ENCODE assay signal across 7 cellular contexts in the genomic region with DNA sequence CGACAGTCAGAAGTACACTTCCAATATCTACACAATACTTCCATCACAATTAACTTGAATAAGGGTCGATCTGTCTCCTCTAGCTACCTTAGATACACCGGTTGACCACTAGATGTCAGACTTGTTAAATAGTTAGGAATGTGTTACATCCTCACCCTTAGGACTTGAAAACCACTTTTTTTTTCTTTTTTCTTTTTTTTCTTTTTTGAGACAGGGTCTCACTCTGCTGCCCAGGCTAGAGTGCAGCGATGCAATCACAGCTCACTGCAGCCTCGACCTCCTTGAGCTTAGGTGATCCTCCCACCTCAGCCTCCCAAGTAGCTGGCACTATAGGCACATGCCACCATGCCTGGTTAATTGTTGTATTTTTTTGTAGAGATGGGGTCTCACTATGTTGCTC.
DNase-seq lines count a peak whose midpoint lies in the region; ATAC-seq, FAIRE-seq and TF ChIP-seq lines count a peak whose summit lies in the region.

No MANE protein-coding gene starts in this region.

- H3K4me2 ChIP-seq in IMR-90 (ENCODE audit: low read depth, low read length): no peak overlapping the region
- H3K4me2 ChIP-seq in OCI-LY7 (ENCODE audit: low read length): no peak overlapping the region
- no peak overlapping the region for H3K4me2 ChIP-seq in H1 (ENCODE audit: insufficient read depth in 1 of 2, low read depth in 2 of 2, low read length in 2 of 2)

- no peak overlapping the region for H3K23ac ChIP-seq in IMR-90 (ENCODE audit: low read depth, low read length)
- no peak overlapping the region for H3K23ac ChIP-seq in H1 (ENCODE audit: insufficient read length)

- no peaks in the 10 kb centered on the region for H3K9me1 ChIP-seq in IMR-90 (ENCODE audit: insufficient read depth, low read length)

- H2BK12ac ChIP-seq in H1 (ENCODE audit: low read depth, low read length): no peak overlapping the region

- peak; percentile 63 for TF ChIP-seq CTCF in GM12864 (IDR thresholded peaks at IDR 0.05; ENCODE audit: low read depth, low read length, missing control alignments)
- peak; percentile 83 for TF ChIP-seq CTCF in IMR-90 (conservative IDR thresholded peaks at IDR 0.05; ENCODE audit: low read depth, low read length)
- TF ChIP-seq CTCF in OCI-LY7 (conservative IDR thresholded peaks at IDR 0.05; ENCODE audit: low read length): peak; percentile 79
- peak in 2 of 3 experiments; percentile 35 to 74; a peak in 2 of 4 replicates for TF ChIP-seq CTCF in H1 (IDR thresholded peaks at IDR 0.05; ENCODE audit: control extremely low read depth in 1 of 3, insufficient read depth in 1 of 3, low read depth in 1 of 3, low read length in 3 of 3)
- peak; percentile 64 to 78 (median 68) for TF ChIP-seq CTCF in nephron (IDR thresholded peaks at IDR 0.05; ENCODE audit: unreplicated experiment in 3 of 3)

- H3K27ac Mint-ChIP-seq in nephron: no peak overlapping the region

- H3K36me3 Mint-ChIP-seq in nephron (ENCODE audit: low read depth): no peaks in the 10 kb centered on the region

- H3K27me3 ChIP-seq in IMR-90 (ENCODE audit: control insufficient read depth, insufficient read depth, low read length) (no peaks in the 10 kb centered on the region), H1 (replicated peaks in 1 of 4; ENCODE audit: control insufficient read depth in 3 of 4, extremely low read depth in 1 of 4, insufficient read depth in 3 of 4, low read length in 3 of 4) (no peaks in the 10 kb centered on the region)

- H3K9me2 ChIP-seq in OCI-LY7 (ENCODE audit: insufficient read depth, low read length): no peaks in the 10 kb centered on the region

- dilution Hi-C loops in IMR-90 (cut with HindIII; ENCODE audit: low sequenced_read_pairs, unreplicated experiment): no loop called here

- H3K4me3 ChIP-seq in GM12864 (ENCODE audit: low read depth, low read length): no peak overlapping the region
- no peak overlapping the region for H3K4me3 ChIP-seq in IMR-90 (ENCODE audit: insufficient read depth, low read depth, low read length)
- no peak overlapping the region for H3K4me3 ChIP-seq in OCI-LY7 (ENCODE audit: low read depth, low read length, poor library complexity, severe bottlenecking)
- no peak overlapping the region for H3K4me3 ChIP-seq in H1 (ENCODE audit: extremely low read depth in 1 of 4, insufficient read depth in 2 of 4, low read depth in 3 of 4, low read length in 4 of 4)

- peaks cover 3% of the 10 kb centered on the region for H3K27me3 Mint-ChIP-seq in nephron (ENCODE audit: low read depth)

- H3K79me1 ChIP-seq in IMR-90 (ENCODE audit: low read depth in 1 of 2, low read length in 2 of 2): no peaks in the 10 kb centered on the region
- H3K79me1 ChIP-seq in H1 (ENCODE audit: low read depth, low read length): no peaks in the 10 kb centered on the region

- TF ChIP-seq EP300 in H1 (IDR thresholded peaks at IDR 0.05; ENCODE audit: borderline replicate concordance in 1 of 2, low read depth in 2 of 2, low read length in 2 of 2): no peak

- TF ChIP-seq POLR2A in IMR-90 (IDR thresholded peaks at IDR 0.05; ENCODE audit: low read depth, low read length): no peak
- TF ChIP-seq POLR2A in H1 (IDR thresholded peaks at IDR 0.05; ENCODE audit: control extremely low read depth in 1 of 2, low read depth in 2 of 2, low read length in 2 of 2): no peak

- peak; percentile 77 for FAIRE-seq in H1 (lab: Jason Lieb, UNC)

- H3K4me1 Mint-ChIP-seq in nephron: peaks cover 8% of the 10 kb centered on the region

- H3K4me1 ChIP-seq in IMR-90 (ENCODE audit: control insufficient read depth, insufficient read depth, low read length): no peaks in the 10 kb centered on the region; the same call in 1 of the 2 replicates
- H3K4me1 ChIP-seq in OCI-LY7 (ENCODE audit: insufficient read depth, low read length, poor library complexity, severe bottlenecking): no peaks in the 10 kb centered on the region
- H3K4me1 ChIP-seq in H1 (replicated peaks in 1 of 4; ENCODE audit: control insufficient read depth in 3 of 4, insufficient read depth in 4 of 4, low read length in 3 of 4): no peaks in the 10 kb centered on the region

- no peaks in the 10 kb centered on the region for H3K36me3 ChIP-seq in IMR-90 (ENCODE audit: control insufficient read depth, insufficient read depth, low read length)
- H3K36me3 ChIP-seq in OCI-LY7 (ENCODE audit: insufficient read depth, low read length): no peaks in the 10 kb centered on the region
- H3K36me3 ChIP-seq in H1 (ENCODE audit: control insufficient read depth in 2 of 4, insufficient read depth in 4 of 4, low read length in 3 of 4): no peaks in the 10 kb centered on the region

- H3K27ac ChIP-seq in IMR-90 (ENCODE audit: insufficient read depth, low read length) (no peak overlapping the region), OCI-LY7 (ENCODE audit: low read depth, low read length, poor library complexity, severe bottlenecking) (no peak overlapping the region), H1 (ENCODE audit: low read depth, low read length) (no peak overlapping the region)

- H2BK5ac ChIP-seq in IMR-90 (ENCODE audit: low read depth, low read length, poor library complexity, severe bottlenecking) (no peak overlapping the region), H1 (ENCODE audit: low read depth, low read length) (no peak overlapping the region)

- H3K4me3 Mint-ChIP-seq in nephron: no peak overlapping the region

- H2BK15ac ChIP-seq in IMR-90 (ENCODE audit: low read depth, low read length): no peak overlapping the region
- peak overlapping the region; percentile 37; the same call in 1 of the 2 replicates for H2BK15ac ChIP-seq in H1 (ENCODE audit: low read length)

- H4K5ac ChIP-seq in IMR-90 (ENCODE audit: low read depth, low read length): no peak overlapping the region
- no peak overlapping the region for H4K5ac ChIP-seq in H1 (ENCODE audit: insufficient read length, low read depth, low read length)

- CTCF ChIA-PET in IMR-90 (lab: Yijun Ruan, JAX): interaction anchor here (0.6 to 3.2 kb wide), 13 partner anchors 100 to 713 kb away, joined by 3 to 16 read pairs (median 4); no protein-coding TSS in a partner anchor
- CTCF ChIA-PET in OCI-LY7 (lab: Charles Lee; ENCODE audit: unreplicated experiment): no interaction called here
- CTCF ChIA-PET in H1 (lab: Charles Lee; ENCODE audit: partially characterized antibody): interaction anchor here (0.6 to 3.5 kb wide), 35 partner anchors 8 to 1176 kb away, joined by 3 to 24 read pairs (median 3); no protein-coding TSS in a partner anchor

- H3K18ac ChIP-seq in IMR-90 (ENCODE audit: low read depth, low read length) (no peak overlapping the region), H1 (ENCODE audit: extremely low read depth, low read length) (no peak overlapping the region)

- H2BK120ac ChIP-seq in IMR-90 (ENCODE audit: low read depth, low read length): peak overlapping the region; percentile 68
- no peak overlapping the region for H2BK120ac ChIP-seq in H1 (replicated peaks; ENCODE audit: low read depth, low read length)

- H3K14ac ChIP-seq in IMR-90 (replicated peaks; ENCODE audit: low read depth, low read length): no peak overlapping the region
- no peak overlapping the region for H3K14ac ChIP-seq in H1 (ENCODE audit: insufficient read length)

- H3K9me3 Mint-ChIP-seq in nephron: no peaks in the 10 kb centered on the region

- intact Hi-C loops in IMR-90 (cut with micrococcal nuclease) (loop anchor here (1.0 to 5.0 kb wide), 5 partner anchors 120 to 770 kb away; no protein-coding TSS in a partner anchor), OCI-LY7 (cut with micrococcal nuclease; ENCODE audit: unreplicated experiment) (loop anchor here (5.0 to 10.0 kb wide), 2 partner anchors 212 to 755 kb away; no protein-coding TSS in a partner anchor)

- no peak overlapping the region for H3K9ac ChIP-seq in IMR-90 (ENCODE audit: low read depth, low read length)
- no peak overlapping the region for H3K9ac ChIP-seq in H1 (replicated peaks in 1 of 4; ENCODE audit: extremely low read depth in 1 of 4, low read depth in 3 of 4, low read length in 3 of 4)

- H2AK5ac ChIP-seq in IMR-90 (ENCODE audit: low read depth, low read length) (peak overlapping the region; percentile 54; the same call in 1 of the 2 replicates), H1 (ENCODE audit: low read depth, low read length) (no peak overlapping the region)

- peak; percentile 87 for TF ChIP-seq RAD21 in IMR-90 (IDR thresholded peaks at IDR 0.05; ENCODE audit: low read length)
- peak; percentile 79 to 83 for TF ChIP-seq RAD21 in H1 (IDR thresholded peaks at IDR 0.05 in 1 of 2, conservative IDR thresholded peaks at IDR 0.05 in 1 of 2; ENCODE audit: low read depth in 2 of 2, low read length in 2 of 2)

- H3K56ac ChIP-seq in IMR-90 (ENCODE audit: extremely low read depth, insufficient read depth, low read length) (no peak overlapping the region), H1 (replicated peaks; ENCODE audit: insufficient read length, low read depth, low read length) (no peak overlapping the region)

- peak overlapping the region; percentile 64; the same call in 1 of the 2 replicates for H2BK20ac ChIP-seq in IMR-90 (ENCODE audit: low read depth, low read length)
- no peak overlapping the region for H2BK20ac ChIP-seq in H1 (ENCODE audit: low read length)

- BruUV-seq in IMR-90 (replicated peaks; lab: Mats Ljungman, UMichigan) (no TSS peak), OCI-LY7 (replicated peaks; lab: Mats Ljungman, UMichigan) (no TSS peak)

- no peak overlapping the region for H2AK9ac ChIP-seq in IMR-90 (replicated peaks; ENCODE audit: low read depth, low read length, poor library complexity)

- peak overlapping the region; percentile 61; the same call in 1 of the 2 replicates for H3K4ac ChIP-seq in IMR-90 (ENCODE audit: low read depth, low read length)
- no peak overlapping the region for H3K4ac ChIP-seq in H1 (replicated peaks; ENCODE audit: insufficient read length, low read depth, low read length)

- no peaks in the 10 kb centered on the region for H3K23me2 ChIP-seq in H1 (ENCODE audit: low read depth, low read length)

- H4K91ac ChIP-seq in IMR-90 (ENCODE audit: insufficient read depth, low read depth, low read length) (peak overlapping the region; percentile 25; the same call in 1 of the 2 replicates), H1 (replicated peaks; ENCODE audit: insufficient read length, low read length) (no peak overlapping the region)

- no peaks in the 10 kb centered on the region for H4K20me1 ChIP-seq in IMR-90 (ENCODE audit: insufficient read depth, low read length)
- no peaks in the 10 kb centered on the region for H4K20me1 ChIP-seq in OCI-LY7 (ENCODE audit: insufficient read depth, low read length)
- no peaks in the 10 kb centered on the region for H4K20me1 ChIP-seq in H1 (replicated peaks in 1 of 2; ENCODE audit: control insufficient read depth in 1 of 2, insufficient read depth in 2 of 2, low read length in 2 of 2)

- POLR2A ChIA-PET in IMR-90 (lab: Charles Lee; ENCODE audit: unreplicated experiment) (no interaction called here), OCI-LY7 (lab: Charles Lee) (no interaction called here), H1 (lab: Charles Lee; ENCODE audit: partially characterized antibody) (no interaction called here)

- peak; percentile 5 for DNase-seq in GM12864 (ENCODE audit: low read depth)
- peak; percentile 79 for DNase-seq in IMR-90
- peak; percentile 60 for DNase-seq in OCI-LY7 (ENCODE audit: low spot score)
- no peak for DNase-seq in H1 (ENCODE audit: low read depth in 1 of 2, low spot score in 2 of 2)

- in situ Hi-C loops in IMR-90 (cut with MboI; ENCODE audit: low sequenced_read_pairs): loop anchor here (5.0 kb wide), 2 partner anchors 215 to 765 kb away; no protein-coding TSS in a partner anchor

- ATAC-seq in GM21717 (IDR thresholded peaks at IDR 0.05; ENCODE audit: unreplicated experiment): peak; percentile 83
- peak; percentile 91 for ATAC-seq in IMR-90 (ENCODE audit: low read depth)
- no peak for ATAC-seq in activated CD4-positive, CD25-positive, alpha-beta regulatory T cell treated with anti-CD3 and anti-CD28 coated beads, Interleukin-2, amount 50 U/mL, for 24 hours

- H2AFZ ChIP-seq in IMR-90 (replicated peaks; ENCODE audit: low read length, poor library complexity) (no peak overlapping the region), OCI-LY7 (ENCODE audit: low read length) (no peak overlapping the region), H1 (ENCODE audit: low read length) (no peak overlapping the region)

- no peaks in the 10 kb centered on the region for H3K79me2 ChIP-seq in OCI-LY7 (ENCODE audit: insufficient read depth, low read depth, low read length)
- H3K79me2 ChIP-seq in H1 (ENCODE audit: control insufficient read depth in 1 of 2, insufficient read depth in 2 of 2, low read length in 2 of 2): no peaks in the 10 kb centered on the region

- H4K8ac ChIP-seq in IMR-90 (ENCODE audit: low read depth in 2 of 2, low read length in 2 of 2) (peak overlapping the region in 1 of 2 experiments; percentile 50; a peak in 1 of 4 replicates), H1 (ENCODE audit: extremely low read depth, insufficient read depth, low read length) (no peak overlapping the region)

- WGBS in IMR-90 (ENCODE audit: extremely low coverage in 2 of 2, insufficient read length in 1 of 2), 2 experiments: no CpG with 5 or more reads among the region's 5 CpGs
- 30% methylated on average over 5 of the region's 5 CpGs; no CpG with 5 or more reads in 1 of the 2 experiments for WGBS in H1 (ENCODE audit: extremely low coverage in 1 of 2, insufficient coverage in 1 of 2, insufficient read length in 1 of 2, insufficient replicate concordance in 2 of 2, low coverage in 1 of 2, low lambda C conversion rate in 2 of 2, missing lambda C conversion rate in 1 of 2), 2 experiments

- no peaks in the 10 kb centered on the region for H3K9me3 ChIP-seq in IMR-90 (ENCODE audit: control insufficient read depth, insufficient read depth, low read length)
- H3K9me3 ChIP-seq in OCI-LY7 (ENCODE audit: low read length): no peaks in the 10 kb centered on the region
- no peaks in the 10 kb centered on the region for H3K9me3 ChIP-seq in H1 (ENCODE audit: insufficient read depth in 2 of 2, low read depth in 1 of 2, low read length in 1 of 2)

Comparison
In these comparisons a context has a peak if more than half of its experiments do, and no peak if none do; other contexts are left out.
1. DNase-seq: peak in GM12864 (single experiment), IMR-90 (single experiment) and OCI-LY7 (single experiment); none in H1 (0 of 2).
2. ATAC-seq: peak in GM21717 (single experiment) and IMR-90 (single experiment); none in activated CD4-positive, CD25-positive, alpha-beta regulatory T cell treated with anti-CD3 and anti-CD28 coated beads, Interleukin-2, amount 50 U/mL, for 24 hours (0 of 2).
3. Peak in every context shown above with its lines, with median percentiles within 50 percentile points of each other: CTCF ChIP-seq.